ENCODE assay signal across 29 cellular contexts in the genomic region with DNA sequence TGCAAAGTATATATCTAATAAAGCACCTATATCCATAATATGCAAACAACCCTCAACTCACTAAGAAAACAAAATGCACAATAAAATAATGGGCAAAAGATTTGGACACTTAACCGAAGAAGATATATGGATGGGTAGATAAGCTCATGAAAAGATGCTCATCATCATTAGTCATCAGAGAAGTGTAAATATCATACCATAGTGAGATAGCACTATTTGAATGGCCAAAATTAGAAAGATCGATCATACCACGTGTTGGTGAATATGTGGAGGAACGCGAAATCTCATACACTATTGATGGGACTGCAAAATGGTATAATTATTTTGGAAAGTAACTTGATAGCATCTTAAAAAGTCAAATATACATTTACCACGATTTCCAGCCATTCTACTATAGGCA.
"Had no signal": no experiment of that assay in that cellular context is flagged by ENCODE, and none has a peak within 500 bp of the region (broad histone marks: within the 10 kb centered on the region; RNA-seq: fewer than 3 reads in every experiment).

No MANE protein-coding gene starts in this region.

- H3K9me3 ChIP-seq: esophagus muscularis mucosa, esophagus squamous epithelium, gastrocnemius medialis, gastroesophageal sphincter, heart left ventricle, heart right ventricle had no signal

- H3K4me3 ChIP-seq: coronary artery, dorsolateral prefrontal cortex, esophagus muscularis mucosa, esophagus squamous epithelium, gastrocnemius medialis, gastroesophageal sphincter, heart left ventricle, heart right ventricle, hepatocyte had no signal

- H3K27ac ChIP-seq: coronary artery, dorsolateral prefrontal cortex, epithelial cell of prostate, esophagus muscularis mucosa, esophagus squamous epithelium, foreskin keratinocyte, gastrocnemius medialis, gastroesophageal sphincter, heart left ventricle, heart right ventricle, hepatocyte had no signal

- H3K4me3 Mint-ChIP-seq: dendritic cell treated with granulocyte-macrophage colony-stimulating factor and Interleukin-4, amounts not matched to agents 40 ng/mL and 50 ng/mL, for 4 days; effector memory CD8-positive, alpha-beta T cell; endodermal cell had no signal

- ATAC-seq: effector memory CD8-positive, alpha-beta T cell; esophagus mucosa; foreskin keratinocyte; gastrocnemius medialis; gastroesophageal sphincter; heart left ventricle; heart right ventricle had no signal

- H3K27ac Mint-ChIP-seq: dendritic cell treated with granulocyte-macrophage colony-stimulating factor and Interleukin-4, amounts not matched to agents 40 ng/mL and 50 ng/mL, for 4 days; effector memory CD8-positive, alpha-beta T cell; endodermal cell had no signal

- H3K79me2 ChIP-seq: hepatocyte had no signal

- H3K4me2 ChIP-seq: hepatocyte had no signal

- H3K27me3 ChIP-seq: dorsolateral prefrontal cortex, esophagus muscularis mucosa, esophagus squamous epithelium, foreskin keratinocyte, gastrocnemius medialis, gastroesophageal sphincter, heart left ventricle, heart right ventricle, hepatocyte had no signal

- FAIRE-seq: endometrium, endothelial cell of umbilical vein, frontal cortex had no signal

- H3K27me3 Mint-ChIP-seq: dendritic cell treated with granulocyte-macrophage colony-stimulating factor and Interleukin-4, amounts not matched to agents 40 ng/mL and 50 ng/mL, for 4 days; effector memory CD8-positive, alpha-beta T cell had no signal

- H3K9me3 Mint-ChIP-seq: dendritic cell treated with granulocyte-macrophage colony-stimulating factor and Interleukin-4, amounts not matched to agents 40 ng/mL and 50 ng/mL, for 4 days; effector memory CD8-positive, alpha-beta T cell; endodermal cell had no signal

- DNase-seq: cortex of kidney; dermis blood vessel endothelial cell; dorsolateral prefrontal cortex; effector CD4-positive, alpha-beta T cell; effector CD8-positive, alpha-beta T cell; effector memory CD4-positive, alpha-beta T cell; effector memory CD8-positive, alpha-beta T cell; endodermal cell; erythroblast; esophagus squamous epithelium; foreskin fibroblast; foreskin keratinocyte; foreskin melanocyte; gastrocnemius medialis; glutamatergic neuron; head of caudate nucleus; heart left ventricle; heart right ventricle; hippocampal formation had no signal

- H3K4me1 ChIP-seq: esophagus muscularis mucosa, esophagus squamous epithelium, foreskin keratinocyte, gastrocnemius medialis, gastroesophageal sphincter, heart left ventricle, heart right ventricle had no signal

- H2AFZ ChIP-seq: hepatocyte had no signal

- H3K36me3 ChIP-seq: esophagus muscularis mucosa, esophagus squamous epithelium, gastrocnemius medialis, gastroesophageal sphincter, heart left ventricle, heart right ventricle had no signal
